Comparison of ENCODE assay signal across 8 cellular contexts in genomic region chr7:30028749-30029635, GRCh38. TPM values are rescaled to one million over a fixed set of nuclear protein-coding genes. Genes with fewer than 3 reads are reported as not detected.
DNase-seq lines count a peak whose midpoint lies in the region; ATAC-seq, FAIRE-seq and TF ChIP-seq lines count a peak whose summit lies in the region.

No MANE protein-coding gene starts in this region.

- ATAC-seq in GM21526 (IDR thresholded peaks at IDR 0.05; ENCODE audit: low FRiP score, unreplicated experiment): peak; percentile 24

- no peaks in the 10 kb centered on the region for H3K36me3 ChIP-seq in mucosa of stomach (ENCODE audit: control insufficient read depth, insufficient read depth, low read length)

- DNase-seq in NCI-H345 (lab: John Stamatoyannopoulos, UW): peak; percentile 33
- DNase-seq in NCI-H345 treated with DMSO at 0.1 percent for 48 hours (lab: John Stamatoyannopoulos, UW; ENCODE audit: unreplicated experiment): no peak
- DNase-seq in HS-5 (ENCODE audit: low read depth): peak; percentile 43
- peak; percentile 49 for DNase-seq in UCSD-AML1 (lab: John Stamatoyannopoulos, UW; ENCODE audit: unreplicated experiment)
- DNase-seq in epithelial cell of proximal tubule (ENCODE audit: low read depth): no peak
- peak; percentile 58 for DNase-seq in urothelium cell line (ENCODE audit: low spot score)

- no peaks in the 10 kb centered on the region for H3K27me3 ChIP-seq in mucosa of stomach (ENCODE audit: control insufficient read depth, insufficient read depth, low read length)

- FAIRE-seq in urothelium cell line (lab: Jason Lieb, UNC): no peak

- peak overlapping the region; percentile 69 for H3K9ac ChIP-seq in mucosa of stomach (ENCODE audit: low read length)

- TF ChIP-seq CTCF in epithelial cell of proximal tubule (conservative IDR thresholded peaks at IDR 0.05; ENCODE audit: low read depth, low read length): no peak

- no peaks in the 10 kb centered on the region for H3K9me3 ChIP-seq in mucosa of stomach (ENCODE audit: control insufficient read depth, low read length)

- H3K4me3 ChIP-seq in epithelial cell of proximal tubule (ENCODE audit: low read depth, low read length) (peak overlapping the region; percentile 68), mucosa of stomach (ENCODE audit: low read length) (peak overlapping the region; percentile 43)

- peaks cover 4% of the 10 kb centered on the region for H3K4me1 ChIP-seq in mucosa of stomach (ENCODE audit: control insufficient read depth, insufficient read depth, low read length)

RNA-seq across cellular contexts. Expression of gene PLEKHA8, which starts 0.8 kb away (rescaled TPM):
- total RNA-seq in epithelial cell of proximal tubule: 11.9 and 12.2 TPM in 2 replicates

RNA-seq across cellular contexts. Expression of gene FKBP14, which starts 2.5 kb away (rescaled TPM):
- 7.8 and 12.6 TPM in 2 replicates for total RNA-seq in epithelial cell of proximal tubule

RNA-seq across cellular contexts. Expression of gene SCRN1, which starts 39.4 kb away (rescaled TPM):
- 61.9 and 69.8 TPM in 2 replicates for total RNA-seq in epithelial cell of proximal tubule

Comparison
In these comparisons a context has a peak if more than half of its experiments do, and no peak if none do; other contexts are left out.
1. DNase-seq: peak in NCI-H345 (single experiment), HS-5 (single experiment), UCSD-AML1 (single experiment) and urothelium cell line (single experiment); none in NCI-H345 treated with DMSO at 0.1 percent for 48 hours (single experiment) and epithelial cell of proximal tubule (single experiment).